In genomic region chr10:51706225-51706624, GRCh38 we compare ENCODE assay signal across 1 cellular context.
TF ChIP-seq lines count a peak whose summit lies in the region.

No MANE protein-coding gene starts in this region.

TF ChIP-seq in HepG2, 621 proteins besides CTCF, POLR2A, EP300 and RAD21 (continued from another document):
- TF ChIP-seq NR1H2 (CRISPR knock-in tag; IDR thresholded peaks at IDR 0.05; ENCODE audit: borderline replicate concordance, low read depth), result no peak
- no peak for TF ChIP-seq CENPX (CRISPR knock-in tag; IDR thresholded peaks at IDR 0.05)
- TF ChIP-seq ZNF282 (IDR thresholded peaks at IDR 0.05; ENCODE audit: partially characterized antibody), result no peak
- no peak for TF ChIP-seq JUN (CRISPR knock-in tag; IDR thresholded peaks at IDR 0.05)
- no peak for TF ChIP-seq ZNF792 (CRISPR knock-in tag; IDR thresholded peaks at IDR 0.05)
- TF ChIP-seq SIX4 (CRISPR knock-in tag; IDR thresholded peaks at IDR 0.05), result no peak
TF ChIP-seq in HepG2: peak in this region for 0.
